In the genomic region with DNA sequence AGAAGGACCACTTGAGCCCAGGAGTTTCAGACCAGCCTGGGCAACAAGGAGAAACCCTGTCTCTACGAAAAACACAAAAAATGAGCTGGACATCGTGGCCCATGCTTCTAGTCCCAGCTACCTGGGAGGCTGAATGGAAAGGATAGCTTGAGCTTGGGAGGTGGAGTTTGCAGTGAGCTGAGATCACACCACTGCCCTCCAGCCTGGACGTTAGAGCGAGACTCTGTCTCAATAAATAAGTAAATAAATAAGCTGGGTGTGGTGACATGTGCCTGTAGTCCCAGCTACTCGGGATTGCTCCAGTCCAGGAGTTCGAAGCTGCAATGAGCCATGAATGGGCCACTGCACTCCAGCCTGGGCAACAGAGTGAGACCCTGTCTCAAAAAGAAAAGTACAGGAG, we compare ENCODE assay signal across 19 cellular contexts. TPM values are rescaled to one million over a fixed set of nuclear protein-coding genes. Genes with fewer than 3 reads are reported as not detected.
DNase-seq lines count a peak whose midpoint lies in the region; ATAC-seq, FAIRE-seq and TF ChIP-seq lines count a peak whose summit lies in the region.
"Had no signal": no experiment of that assay in that cellular context is flagged by ENCODE, and none has a peak within 500 bp of the region (broad histone marks: within the 10 kb centered on the region; RNA-seq: fewer than 3 reads in every experiment).

No MANE protein-coding gene starts in this region.

- FAIRE-seq in kidney (lab: Jason Lieb, UNC), result no peak
- FAIRE-seq: H54 had no signal

- H3K27ac ChIP-seq in 22Rv1, result peak overlapping the region; percentile 36; the same call in 1 of the 2 replicates
- H3K27ac ChIP-seq in kidney (ENCODE audit: low read depth in 2 of 2, low read length in 2 of 2), result no peak overlapping the region
- peak overlapping the region; percentile 2 to 72 (median 49) for H3K27ac ChIP-seq in right lobe of liver
- no peak overlapping the region for H3K27ac ChIP-seq in caudate nucleus (ENCODE audit: low read depth, low read length)
- H3K27ac ChIP-seq: GM23248 had no signal

- TF ChIP-seq CTCF in 22Rv1 (IDR thresholded peaks at IDR 0.05), result no peak
- TF ChIP-seq CTCF in Loucy (conservative IDR thresholded peaks at IDR 0.05; ENCODE audit: low read length), result no peak
- no peak for TF ChIP-seq CTCF in kidney (IDR thresholded peaks at IDR 0.05; ENCODE audit: borderline replicate concordance, extremely low read depth, insufficient read depth)
- no peak for TF ChIP-seq CTCF in right lobe of liver (IDR thresholded peaks at IDR 0.05)
- TF ChIP-seq CTCF in Calu3 (IDR thresholded peaks at IDR 0.05; ENCODE audit: unreplicated experiment), result no peak

- H3K4me2 ChIP-seq in Loucy (ENCODE audit: low read depth, low read length, poor library complexity, severe bottlenecking), result peak overlapping the region; percentile 100

- H3K27me3 ChIP-seq in Loucy (ENCODE audit: insufficient read depth, low read length, poor library complexity, severe bottlenecking), result no peaks in the 10 kb centered on the region
- no peaks in the 10 kb centered on the region for H3K27me3 ChIP-seq in right lobe of liver

- no peaks in the 10 kb centered on the region; the same call in 1 of the 2 replicates for H3F3A ChIP-seq in Loucy (ENCODE audit: low read depth)

- H3K9me3 ChIP-seq in Loucy (ENCODE audit: insufficient read depth, low read depth, low read length) (no peaks in the 10 kb centered on the region), kidney (ENCODE audit: control insufficient read depth in 1 of 2, low read length in 2 of 2) (no peaks in the 10 kb centered on the region), right lobe of liver (no peaks in the 10 kb centered on the region)

- peak overlapping the region; percentile 41 for H3K9ac ChIP-seq in Loucy (ENCODE audit: low read depth, low read length, poor library complexity, severe bottlenecking)
- H3K9ac ChIP-seq in kidney (ENCODE audit: low read length in 2 of 2), result no peak overlapping the region
- H3K9ac ChIP-seq: GM23248 had no signal

- no peak overlapping the region for H2AFZ ChIP-seq in Loucy (ENCODE audit: low read length)
- H2AFZ ChIP-seq: GM23248 had no signal

- H3K27ac Mint-ChIP-seq in activated T-cell treated with anti-CD3 and anti-CD28 coated beads, Interleukin-2, amount 50 U/mL, for 72 hours, result no peak overlapping the region
- H3K27ac Mint-ChIP-seq in Calu3 (ENCODE audit: unreplicated experiment), result no peak overlapping the region
- H3K27ac Mint-ChIP-seq: B cell; CD8-positive, alpha-beta T cell had no signal

- H3K4me3 ChIP-seq in Loucy (ENCODE audit: low read length, poor library complexity, severe bottlenecking) (peak overlapping the region; percentile 52), kidney (ENCODE audit: low read length in 2 of 2) (no peak overlapping the region), right lobe of liver (no peak overlapping the region)
- H3K4me3 ChIP-seq: GM23248 had no signal

- intact Hi-C loops in kidney (cut with DNase I), result no loop called here
- intact Hi-C loops in right lobe of liver (cut with DNase I), result no loop called here
- intact Hi-C loops in Calu3 (cut with micrococcal nuclease; ENCODE audit: unreplicated experiment), result no loop called here

- H3K27me3 Mint-ChIP-seq in activated T-cell treated with anti-CD3 and anti-CD28 coated beads, Interleukin-2, amount 50 U/mL, for 72 hours (ENCODE audit: low read depth), result no peaks in the 10 kb centered on the region
- H3K27me3 Mint-ChIP-seq in Calu3 (ENCODE audit: unreplicated experiment), result no peaks in the 10 kb centered on the region
- H3K27me3 Mint-ChIP-seq: B cell had no signal

- no peaks in the 10 kb centered on the region for H3K9me2 ChIP-seq in Loucy (replicated peaks; ENCODE audit: low read depth, low read length)

- BruUV-seq in Calu3 (replicated peaks; lab: Mats Ljungman, UMichigan), result no TSS peak

- H3K79me2 ChIP-seq in Loucy (ENCODE audit: insufficient read depth, low read length), result peaks cover 88% of the 10 kb centered on the region

- peaks cover 4 to 9% of the 10 kb centered on the region in 2 donors for H3K36me3 Mint-ChIP-seq in activated T-cell treated with anti-CD3 and anti-CD28 coated beads, Interleukin-2, amount 50 U/mL, for 72 hours (ENCODE audit: insufficient read depth in 2 of 2)
- peaks cover 47% of the 10 kb centered on the region for H3K36me3 Mint-ChIP-seq in Calu3 (ENCODE audit: insufficient read depth, unreplicated experiment)

- no peaks in the 10 kb centered on the region for H3K9me3 Mint-ChIP-seq in activated T-cell treated with anti-CD3 and anti-CD28 coated beads, Interleukin-2, amount 50 U/mL, for 72 hours
- no peaks in the 10 kb centered on the region for H3K9me3 Mint-ChIP-seq in Calu3 (ENCODE audit: low read depth, unreplicated experiment)
- H3K9me3 Mint-ChIP-seq: CD14-positive monocyte; CD8-positive, alpha-beta T cell had no signal

- CTCF ChIA-PET in Calu3 (lab: Charles Lee), result no interaction called here

- H4K20me1 ChIP-seq in Loucy (ENCODE audit: insufficient read depth, low read length, poor library complexity, severe bottlenecking), result peaks cover 55% of the 10 kb centered on the region

- WGBS in right lobe of liver (ENCODE audit: insufficient coverage, low coverage, low lambda C conversion rate, missing lambda C conversion rate), result 22% methylated on average over 6 of the region's 6 CpGs

- H3K36me3 ChIP-seq in Loucy (ENCODE audit: insufficient read depth, low read length), result 0 out of 2 replicates have a peak, but pooled peaks cover 3% of the 10 kb centered on the region
- H3K36me3 ChIP-seq in kidney (ENCODE audit: control insufficient read depth in 1 of 2, insufficient read depth in 2 of 2, low read length in 2 of 2), result peaks cover 0 to 5% of the 10 kb centered on the region in 2 donors
- no peaks in the 10 kb centered on the region for H3K36me3 ChIP-seq in right lobe of liver

- ATAC-seq in right lobe of liver, result peak; percentile 14 to 40 (median 30)
- ATAC-seq in activated T-cell treated with anti-CD3 and anti-CD28 coated beads, Interleukin-2, amount 50 U/mL, for 72 hours (replicated peaks in 1 of 2), result no peak
- ATAC-seq: CD8-positive, alpha-beta T cell; HCT116 had no signal

- DNase-seq in kidney, result peak; percentile 4
- peak in 2 of 3 donors; percentile 35 to 53 for DNase-seq in right lobe of liver
- DNase-seq in activated T-cell treated with anti-CD3 and anti-CD28 coated beads, Interleukin-2, amount 50 U/mL, for 72 hours, result no peak
- no peak for DNase-seq in Calu3
- DNase-seq in DMS 273 treated with DMSO at 0.1 percent for 48 hours (lab: John Stamatoyannopoulos, UW), result no peak
- no peak for DNase-seq in caudate nucleus (lab: John Stamatoyannopoulos, UW)
- DNase-seq: 8988T; CD8-positive, alpha-beta T cell; COR-L47; DMS53; GF-D8; GM23248; IMR-90 had no signal

- no peak overlapping the region for H3K4me3 Mint-ChIP-seq in activated T-cell treated with anti-CD3 and anti-CD28 coated beads, Interleukin-2, amount 50 U/mL, for 72 hours
- no peak overlapping the region for H3K4me3 Mint-ChIP-seq in Calu3 (ENCODE audit: low read depth, unreplicated experiment)
- H3K4me3 Mint-ChIP-seq: B cell; CD14-positive monocyte; CD8-positive, alpha-beta T cell had no signal

- H3K4me1 Mint-ChIP-seq in activated T-cell treated with anti-CD3 and anti-CD28 coated beads, Interleukin-2, amount 50 U/mL, for 72 hours (ENCODE audit: low read depth), result peaks cover 28% of the 10 kb centered on the region
- H3K4me1 Mint-ChIP-seq in Calu3 (ENCODE audit: low read depth, unreplicated experiment), result peaks cover 15% of the 10 kb centered on the region

- no peak for TF ChIP-seq POLR2A in right lobe of liver (IDR thresholded peaks at IDR 0.05)

- H3K4me1 ChIP-seq in Loucy (ENCODE audit: insufficient read depth, low read length, poor library complexity, severe bottlenecking) (peaks cover 43% of the 10 kb centered on the region), kidney (ENCODE audit: control insufficient read depth in 1 of 2, insufficient read depth in 1 of 2, low read depth in 1 of 2, low read length in 2 of 2) (peaks cover 9 to 21% of the 10 kb centered on the region in 2 donors), right lobe of liver (peaks cover 0 to 61% (median 18%) of the 10 kb centered on the region in 4 donors)

RNA-seq across cellular contexts. Expression of a gene that starts 3.6 kb away (rescaled TPM):
- total RNA-seq in kidney (147 TPM), right lobe of liver (100 to 1,000 TPM; 115 to 308 (median 220) TPM), Calu3 (2022) (111 and 119 TPM in 2 replicates)
- 431 TPM for polyA plus RNA-seq in kidney (ENCODE audit: insufficient read depth, low read depth, low replicate concordance)
- total RNA-seq in activated T-cell treated with anti-CD3 and anti-CD28 coated beads, Interleukin-2, amount 50 U/mL, for 72 hours, result 100 to 1,000 TPM; 155 to 178 TPM

RNA-seq across cellular contexts. Expression of a gene that starts 29.6 kb away (rescaled TPM):
- 51.6 TPM for total RNA-seq in kidney
- 49.5 TPM for polyA plus RNA-seq in kidney (ENCODE audit: insufficient read depth, low read depth, low replicate concordance)
- total RNA-seq in right lobe of liver, result 10 to 100 TPM; 21.8 to 31.9 (median 26.1) TPM
- total RNA-seq in activated T-cell treated with anti-CD3 and anti-CD28 coated beads, Interleukin-2, amount 50 U/mL, for 72 hours, result 100 to 1,000 TPM; 214 to 241 TPM
- 171 and 185 TPM in 2 replicates for total RNA-seq in Calu3 (2022)

RNA-seq across cellular contexts. Expression of a gene that starts 32.5 kb away (rescaled TPM):
- 452 TPM for total RNA-seq in kidney
- 1,042 TPM for polyA plus RNA-seq in kidney (ENCODE audit: insufficient read depth, low read depth, low replicate concordance)
- 100 to 1,000 TPM; 315 to 672 (median 358) TPM for total RNA-seq in right lobe of liver
- 100 to 1,000 TPM; 128 to 146 TPM for total RNA-seq in activated T-cell treated with anti-CD3 and anti-CD28 coated beads, Interleukin-2, amount 50 U/mL, for 72 hours
- 686 and 744 TPM in 2 replicates for total RNA-seq in Calu3 (2022)

RNA-seq across cellular contexts. Expression of a gene that starts 54.1 kb away (rescaled TPM):
- total RNA-seq in kidney (6.0 TPM), right lobe of liver (10 to 100 TPM in 5 of 6 experiments, 1 to 10 TPM in 1; 7.7 to 38.5 (median 17.3) TPM), Calu3 (2022) (13.6 and 15.5 TPM in 2 replicates)
- 10.2 TPM for polyA plus RNA-seq in kidney (ENCODE audit: insufficient read depth, low read depth, low replicate concordance)
- total RNA-seq in activated T-cell treated with anti-CD3 and anti-CD28 coated beads, Interleukin-2, amount 50 U/mL, for 72 hours, result 1 to 10 TPM; 3.4 to 4.7 TPM

RNA-seq across cellular contexts. Expression of a gene that starts 54.3 kb away (rescaled TPM):
- 3.4 TPM for total RNA-seq in kidney
- 0.80 TPM for polyA plus RNA-seq in kidney (ENCODE audit: insufficient read depth, low read depth, low replicate concordance)
- total RNA-seq in right lobe of liver, result 1 to 10 TPM in 2 of 6 experiments, under 1 TPM in 4; 0.31 to 1.3 (median 0.67) TPM
- 10 to 100 TPM; 15.2 to 15.5 TPM for total RNA-seq in activated T-cell treated with anti-CD3 and anti-CD28 coated beads, Interleukin-2, amount 50 U/mL, for 72 hours
- 4.9 and 6.0 TPM in 2 replicates for total RNA-seq in Calu3 (2022)

Comparison
In these comparisons a context has a peak if more than half of its experiments do, and no peak if none do; other contexts are left out.
1. H3K27ac ChIP-seq: peak in 22Rv1 (single experiment) and right lobe of liver (3 of 3); none in kidney (0 of 2) and caudate nucleus (single experiment).
2. DNase-seq: peak in kidney (single experiment) and right lobe of liver (2 of 3); none in activated T-cell treated with anti-CD3 and anti-CD28 coated beads, Interleukin-2, amount 50 U/mL, for 72 hours (0 of 2), Calu3 (single experiment), DMS 273 treated with DMSO at 0.1 percent for 48 hours (single experiment) and caudate nucleus (0 of 61).
3. ATAC-seq: peak in right lobe of liver (4 of 4); none in activated T-cell treated with anti-CD3 and anti-CD28 coated beads, Interleukin-2, amount 50 U/mL, for 72 hours (0 of 2).